In genomic region chr12:69115955-69116354, GRCh38 we compare ENCODE assay signal across 1 cellular context.
TF ChIP-seq lines count a peak whose summit lies in the region.

No MANE protein-coding gene starts in this region.

TF ChIP-seq in GM23338, 12 proteins besides CTCF, POLR2A, EP300 and RAD21 (continued from another document):
- no peak for TF ChIP-seq ZNF462 (CRISPR knock-in tag; IDR thresholded peaks at IDR 0.05)
- no peak; the same call in 1 of the 2 replicates for TF ChIP-seq NANOG (IDR thresholded peaks at IDR 0.05; ENCODE audit: borderline replicate concordance)
- no peak for TF ChIP-seq ZNF331 (CRISPR knock-in tag; IDR thresholded peaks at IDR 0.05; ENCODE audit: low read depth)
- TF ChIP-seq ZNF114 (CRISPR knock-in tag; IDR thresholded peaks at IDR 0.05) = no peak
- no peak for TF ChIP-seq EZH2 (IDR thresholded peaks at IDR 0.05; ENCODE audit: low read depth, unreplicated experiment)
- TF ChIP-seq ETS1 (IDR thresholded peaks at IDR 0.05) = no peak
